ENCODE assay signal across 21 cellular contexts in the genomic region with DNA sequence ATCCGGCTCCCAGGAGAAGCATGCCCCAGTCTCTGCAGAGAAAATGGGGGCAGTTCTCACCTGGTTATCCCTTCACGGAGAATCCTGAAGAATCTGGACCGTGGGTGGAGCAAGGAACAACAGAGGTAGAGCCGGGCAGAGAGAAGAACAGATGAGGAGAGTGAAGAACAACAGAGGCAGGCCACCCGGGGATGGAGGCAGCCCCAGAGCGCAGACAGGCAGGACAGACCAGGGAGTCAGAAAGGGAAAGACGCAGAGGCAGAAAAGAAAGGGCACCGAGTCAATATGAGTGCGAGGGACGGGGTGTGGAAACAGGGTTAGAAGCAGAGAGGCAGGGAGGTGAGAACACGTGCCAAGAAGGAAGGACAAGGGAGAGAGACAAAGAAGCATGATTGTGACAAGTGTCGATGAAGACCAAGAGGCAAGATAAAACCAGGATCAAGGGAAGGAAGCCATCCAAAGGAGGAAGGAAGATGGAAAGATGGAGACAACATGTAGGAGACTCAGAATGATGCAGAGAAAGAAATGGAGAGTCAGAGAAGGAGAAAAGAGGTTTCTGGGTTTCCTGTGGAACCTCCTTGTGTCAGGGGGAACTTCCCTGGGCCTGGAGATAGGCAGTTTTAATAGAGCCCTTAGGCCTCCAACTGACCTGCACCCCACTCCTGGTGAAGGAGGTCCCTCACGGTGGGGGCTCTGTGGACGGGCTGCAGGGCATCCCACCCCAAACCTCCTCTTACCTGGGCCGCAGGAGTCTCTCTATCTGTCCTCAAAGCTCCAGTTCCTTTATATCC. TPM values are rescaled to one million over a fixed set of nuclear protein-coding genes. Genes with fewer than 3 reads are reported as not detected.
"Had no signal": no experiment of that assay in that cellular context is flagged by ENCODE, and none has a peak within 500 bp of the region (broad histone marks: within the 10 kb centered on the region; RNA-seq: fewer than 3 reads in every experiment).

MYH6 (minus strand) TSS at position 758 of the 791 bp plus-strand sequence. CDS start 1,050 bp downstream, outside the sequence.

- H3K36me3 ChIP-seq: ascending aorta, esophagus squamous epithelium, suprapubic skin had no signal

- H3K27me3 ChIP-seq: ascending aorta had no signal

- H3K4me3 ChIP-seq: ascending aorta, esophagus squamous epithelium, skin epidermis, suprapubic skin had no signal

- DNase-seq: activated CD4-positive, alpha-beta T cell treated with anti-CD3 and anti-CD28 coated beads, Interleukin-2, amount 10 ng/mL, durations not matched to agents 7 days and 5 days; activated CD8-positive, alpha-beta memory T cell treated with anti-CD3 and anti-CD28 coated beads, Interleukin-2, amount 50 U/mL, for 4 hours; activated effector memory CD4-positive, alpha-beta T cell treated with anti-CD3 and anti-CD28 coated beads, Interleukin-2, amount 50 U/mL, for 16 hours; activated T-cell treated with anti-CD3 and anti-CD28 coated beads, Interleukin-2, amount 50 U/mL, for 4 hours; effector memory CD4-positive, alpha-beta T cell; esophagus squamous epithelium; hippocampal formation; mesendoderm; natural killer cell; nucleus accumbens; retina; stimulated activated naive CD8-positive, alpha-beta T cell treated with anti-CD3 and anti-CD28 coated beads, Interleukin-15, amount 100 ng/mL, for 72 hours had no signal

- ATAC-seq: activated CD4-positive, CD25-positive, alpha-beta regulatory T cell treated with anti-CD3 and anti-CD28 coated beads, Interleukin-2, amount 50 U/mL, for 24 hours; activated T-cell treated with anti-CD3 and anti-CD28 coated beads, Interleukin-2, amount 50 U/mL, for 4 hours; left lobe of liver; natural killer cell; stimulated activated naive CD8-positive, alpha-beta T cell treated with anti-CD3 and anti-CD28 coated beads, Interleukin-15, amount 100 ng/mL, for 72 hours had no signal

- H3K27ac ChIP-seq: ascending aorta, esophagus squamous epithelium, skin epidermis, suprapubic skin had no signal

- H3K9me3 ChIP-seq: ascending aorta, esophagus squamous epithelium, suprapubic skin had no signal

- H3K4me1 ChIP-seq: ascending aorta, esophagus squamous epithelium, suprapubic skin had no signal

RNA-seq across cellular contexts. Expression of gene MYH6, which starts in this region (rescaled TPM):
- total RNA-seq: activated T-cell treated with anti-CD3 and anti-CD28 coated beads, Interleukin-2, amount 50 U/mL, for 4 hours; ascending aorta; bronchial epithelial cell; chondrocyte; endothelial cell of umbilical vein; esophagus squamous epithelium; glomerular endothelial cell; left lobe of liver; natural killer cell; suprapubic skin had no signal
- polyA plus RNA-seq: endothelial cell of umbilical vein had no signal
